ENCODE assay signal across 9 cellular contexts in genomic region chr5:122182491-122182921, GRCh38. TPM values are rescaled to one million over a fixed set of nuclear protein-coding genes. Genes with fewer than 3 reads are reported as not detected.
DNase-seq lines count a peak whose midpoint lies in the region; ATAC-seq and TF ChIP-seq lines count a peak whose summit lies in the region.
"Had no signal": no experiment of that assay in that cellular context is flagged by ENCODE, and none has a peak within 500 bp of the region (broad histone marks: within the 10 kb centered on the region; RNA-seq: fewer than 3 reads in every experiment).

No MANE protein-coding gene starts in this region.

- peak overlapping the region in 1 of 3 donors; percentile 26 for H3K4me3 ChIP-seq in breast epithelium
- H3K4me3 ChIP-seq in upper lobe of left lung = no peak overlapping the region

- WGBS in upper lobe of left lung, 2 donors = 20 to 24% methylated on average over 7 of the region's 7 CpGs

- no peaks in the 10 kb centered on the region for H3K36me3 ChIP-seq in breast epithelium
- H3K36me3 ChIP-seq in upper lobe of left lung = no peaks in the 10 kb centered on the region

- TF ChIP-seq EP300 in upper lobe of left lung (IDR thresholded peaks at IDR 0.05) = no peak

- intact Hi-C loops in breast epithelium (cut with DNase I; ENCODE audit: low total_unique reads) = no loop called here

- DNase-seq in NCI-H1092 treated with DMSO at 0.1 percent for 48 hours (lab: John Stamatoyannopoulos, UW) (peak; percentile 50), breast epithelium (ENCODE audit: low spot score in 2 of 2) (no peak), left kidney (ENCODE audit: low read depth, low spot score) (peak; percentile 30), upper lobe of left lung (peak in 1 of 2 donors; percentile 52), NCI-H1436 treated with DMSO at 0.1 percent for 48 hours (lab: John Stamatoyannopoulos, UW) (no peak), SIG-M5 (lab: John Stamatoyannopoulos, UW) (no peak), mesenteric fat pad (ENCODE audit: low spot score) (no peak)
- DNase-seq: activated naive CD8-positive, alpha-beta T cell treated with anti-CD3 and anti-CD28 coated beads, Interleukin-2, amount 10 ng/mL, durations not matched to agents 7 days and 5 days had no signal

- no peaks in the 10 kb centered on the region for H3K9me3 ChIP-seq in breast epithelium
- H3K9me3 ChIP-seq in upper lobe of left lung = no peaks in the 10 kb centered on the region

- peak; percentile 65 to 76 for ATAC-seq in upper lobe of left lung (ENCODE audit: low FRiP score in 2 of 2)

- TF ChIP-seq CTCF in breast epithelium (IDR thresholded peaks at IDR 0.05) = no peak
- no peak for TF ChIP-seq CTCF in upper lobe of left lung (IDR thresholded peaks at IDR 0.05)

- H3K27ac ChIP-seq in breast epithelium (peak overlapping the region; percentile 6 to 76), upper lobe of left lung (peak overlapping the region; percentile 10 to 76 (median 44))
- H3K27ac ChIP-seq: parathyroid adenoma had no signal

- H3K27me3 ChIP-seq in breast epithelium (no peaks in the 10 kb centered on the region), upper lobe of left lung (no peaks in the 10 kb centered on the region)

- no peak for TF ChIP-seq POLR2A in breast epithelium (IDR thresholded peaks at IDR 0.05)
- no peak for TF ChIP-seq POLR2A in upper lobe of left lung (IDR thresholded peaks at IDR 0.05)

- H3K4me1 ChIP-seq in breast epithelium (no peaks in the 10 kb centered on the region), upper lobe of left lung (peaks cover 13 to 26% (median 20%) of the 10 kb centered on the region in 4 donors)
- H3K4me1 ChIP-seq: parathyroid adenoma had no signal

RNA-seq across cellular contexts. Expression of gene ZNF474, which starts 53.2 kb away (rescaled TPM):
- total RNA-seq in breast epithelium (under 1 TPM; 0.33 to 0.48 (median 0.44) TPM), upper lobe of left lung (10 to 100 TPM in 1 of 6 donors, 1 to 10 TPM in 4, under 1 TPM in 1; 0.40 to 15.7 (median 2.4) TPM), mesenteric fat pad (0.26 TPM)

Comparison
In these comparisons a context has a peak if more than half of its experiments do, and no peak if none do; other contexts are left out.
1. DNase-seq: peak in NCI-H1092 treated with DMSO at 0.1 percent for 48 hours (single experiment) and left kidney (single experiment); none in breast epithelium (0 of 2), NCI-H1436 treated with DMSO at 0.1 percent for 48 hours (single experiment), SIG-M5 (single experiment) and mesenteric fat pad (single experiment).